26 cellular contexts compared by ENCODE assay signal in the genomic region with DNA sequence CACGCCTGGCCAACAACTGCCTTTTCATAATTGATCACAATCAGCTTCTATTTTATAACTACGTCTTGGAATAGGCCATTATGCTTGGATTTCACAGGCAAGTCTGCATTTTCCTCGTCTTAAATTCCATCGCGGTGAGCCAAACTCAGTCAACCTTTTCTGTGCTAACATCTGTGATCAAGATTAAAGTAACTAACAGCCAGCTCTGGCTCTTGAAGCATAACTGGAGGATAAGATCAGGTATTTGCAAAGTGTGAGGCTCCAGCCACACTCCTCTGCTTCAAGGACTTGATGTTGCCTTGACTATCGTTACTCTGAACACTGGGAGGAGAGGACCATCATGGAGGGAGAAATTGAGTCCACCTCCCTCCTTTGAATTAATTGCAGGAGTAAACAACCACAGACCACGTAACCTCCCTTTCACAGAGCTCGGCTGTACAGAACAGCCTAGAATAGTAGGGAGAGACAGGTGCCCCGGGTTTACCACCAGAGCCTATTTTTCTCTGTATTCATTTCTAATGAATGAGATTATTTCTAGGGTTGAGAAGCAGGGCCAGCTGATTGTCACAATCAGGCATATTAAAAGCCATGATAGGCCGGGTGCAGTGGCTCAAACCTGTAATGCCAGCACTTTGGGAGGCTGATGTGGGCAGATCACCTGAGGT.
DNase-seq lines count a peak whose midpoint lies in the region; ATAC-seq and TF ChIP-seq lines count a peak whose summit lies in the region.
"Had no signal": no experiment of that assay in that cellular context is flagged by ENCODE, and none has a peak within 500 bp of the region (broad histone marks: within the 10 kb centered on the region; RNA-seq: fewer than 3 reads in every experiment).

No MANE protein-coding gene starts in this region.

- WGBS in gastroesophageal sphincter (ENCODE audit: low coverage in 1 of 2), 2 donors, result 80% methylated on average over 6 to 9 of the region's 10 CpGs
- WGBS in transverse colon (ENCODE audit: low coverage in 1 of 2), 2 donors, result 90 to 100% methylated on average over 1 to 10 of the region's 10 CpGs

- H3K4me1 ChIP-seq in OCI-LY1 (ENCODE audit: insufficient read depth, low read length, severe bottlenecking) (peaks cover 9% of the 10 kb centered on the region), gastroesophageal sphincter (peaks cover 0 to 60% (median 11%) of the 10 kb centered on the region in 3 donors), parathyroid adenoma (peaks cover 19% of the 10 kb centered on the region), transverse colon (peaks cover 13 to 24% (median 15%) of the 10 kb centered on the region in 4 donors)
- H3K4me1 ChIP-seq: colonic mucosa had no signal

- TF ChIP-seq EP300 in gastroesophageal sphincter (IDR thresholded peaks at IDR 0.05) (no peak), transverse colon (IDR thresholded peaks at IDR 0.05; ENCODE audit: low read depth) (no peak)

- DNase-seq in transverse colon (no peak), omental fat pad (ENCODE audit: low spot score) (no peak), NCI-H2081 (lab: John Stamatoyannopoulos, UW) (no peak)
- DNase-seq: activated CD4-positive, alpha-beta T cell treated with anti-CD3 and anti-CD28 coated beads, Interleukin-2, amount 10 ng/mL, durations not matched to agents 24 days and 14 days; activated gamma-delta T cell; activated naive CD8-positive, alpha-beta T cell treated with anti-CD3 and anti-CD28 coated beads for 36 hours; activated T-cell treated with anti-CD3 and anti-CD28 coated beads, Interleukin-2, amount 50 U/mL, for 1 hour; colonic mucosa; DMS53; effector CD4-positive, alpha-beta T cell; H9; Kasumi-1; MV-4-11; naive B cell; NCI-H1436 treated with DMSO at 0.1 percent for 48 hours; nucleus accumbens; small intestine; SW 1271; T-helper 9 cell; WERI-Rb-1 had no signal

- H3K4me3 ChIP-seq in OCI-LY1 (ENCODE audit: low read depth, low read length, poor library complexity, severe bottlenecking) (no peak overlapping the region), gastroesophageal sphincter (no peak overlapping the region), parathyroid adenoma (ENCODE audit: low read depth, low read length) (no peak overlapping the region), transverse colon (no peak overlapping the region)
- H3K4me3 ChIP-seq: ascending aorta, colonic mucosa had no signal

- peak overlapping the region; percentile 5 for H3K27ac ChIP-seq in OCI-LY1 (ENCODE audit: low read depth, low read length, poor library complexity, severe bottlenecking)
- H3K27ac ChIP-seq in gastroesophageal sphincter, result peak overlapping the region; percentile 78 to 96 (median 82)
- peak overlapping the region; percentile 89 for H3K27ac ChIP-seq in parathyroid adenoma
- H3K27ac ChIP-seq in transverse colon, result peak overlapping the region; percentile 71 to 85 (median 84)
- H3K27ac ChIP-seq: WERI-Rb-1 had no signal

- no peak overlapping the region for H3K9ac ChIP-seq in OCI-LY1 (ENCODE audit: low read length)
- no peak overlapping the region for H3K9ac ChIP-seq in parathyroid adenoma

- H3F3A ChIP-seq in OCI-LY1 (ENCODE audit: insufficient read depth, low read length), result no peaks in the 10 kb centered on the region

- no peak for ATAC-seq in gastroesophageal sphincter
- ATAC-seq in HG02678 (IDR thresholded peaks at IDR 0.05; ENCODE audit: unreplicated experiment), result no peak
- no peak for ATAC-seq in omental fat pad (ENCODE audit: low FRiP score)

- no peak overlapping the region for H3K4me2 ChIP-seq in OCI-LY1 (ENCODE audit: low read length)
- peak overlapping the region; percentile 37 for H3K4me2 ChIP-seq in parathyroid adenoma (ENCODE audit: low read length)

- intact Hi-C loops in transverse colon (cut with DNase I; ENCODE audit: low total_unique reads), result no loop called here

- no peaks in the 10 kb centered on the region for H3K9me2 ChIP-seq in OCI-LY1 (ENCODE audit: low read depth, low read length)

- H4K20me1 ChIP-seq in OCI-LY1 (ENCODE audit: insufficient read depth, low read length), result no peaks in the 10 kb centered on the region

- peaks cover 6% of the 10 kb centered on the region; the same call in 1 of the 2 replicates for H3K36me3 ChIP-seq in OCI-LY1 (ENCODE audit: insufficient read depth, low read length)
- H3K36me3 ChIP-seq in gastroesophageal sphincter, result no peaks in the 10 kb centered on the region
- H3K36me3 ChIP-seq in parathyroid adenoma (ENCODE audit: control insufficient read depth, insufficient read depth, low read length), result no peaks in the 10 kb centered on the region
- H3K36me3 ChIP-seq in transverse colon, result no peaks in the 10 kb centered on the region
- H3K36me3 ChIP-seq: ascending aorta, colonic mucosa, thoracic aorta, WERI-Rb-1 had no signal

- H3K79me2 ChIP-seq in OCI-LY1 (ENCODE audit: insufficient read depth, low read length) (peaks cover 8% of the 10 kb centered on the region), parathyroid adenoma (no peaks in the 10 kb centered on the region)

- H3K27me3 ChIP-seq in OCI-LY1 (ENCODE audit: insufficient read depth, low read length) (no peaks in the 10 kb centered on the region), gastroesophageal sphincter (no peaks in the 10 kb centered on the region), parathyroid adenoma (ENCODE audit: control insufficient read depth, insufficient read depth, low read length) (no peaks in the 10 kb centered on the region), transverse colon (no peaks in the 10 kb centered on the region)
- H3K27me3 ChIP-seq: ascending aorta, colonic mucosa had no signal

- H3K9me3 ChIP-seq in OCI-LY1 (ENCODE audit: low read length) (no peaks in the 10 kb centered on the region), gastroesophageal sphincter (no peaks in the 10 kb centered on the region), parathyroid adenoma (ENCODE audit: control insufficient read depth, low read length) (no peaks in the 10 kb centered on the region), transverse colon (no peaks in the 10 kb centered on the region)
- H3K9me3 ChIP-seq: ascending aorta, colonic mucosa, thoracic aorta had no signal

- in situ Hi-C loops in transverse colon (cut with MboI; ENCODE audit: low pct_ligation_motif_present in 1 of 4, low pct_unique_long_range_greater_than_20kb in 1 of 4, low sequenced_read_pairs in 3 of 4), result no loop called here

- H2AFZ ChIP-seq in OCI-LY1 (ENCODE audit: low read length) (no peak overlapping the region), parathyroid adenoma (peak overlapping the region; percentile 50)

- no peak for TF ChIP-seq POLR2A in gastroesophageal sphincter (IDR thresholded peaks at IDR 0.05)
- TF ChIP-seq POLR2A in transverse colon (IDR thresholded peaks at IDR 0.05), result no peak

- TF ChIP-seq CTCF in OCI-LY1 (IDR thresholded peaks at IDR 0.05; ENCODE audit: low read length) (no peak), gastroesophageal sphincter (IDR thresholded peaks at IDR 0.05) (no peak), parathyroid adenoma (IDR thresholded peaks at IDR 0.05) (no peak), transverse colon (IDR thresholded peaks at IDR 0.05) (no peak), omental fat pad (IDR thresholded peaks at IDR 0.05) (no peak)

Comparison
In these comparisons a context has a peak if more than half of its experiments do, and no peak if none do; other contexts are left out.
1. H3K27ac ChIP-seq: peak in every context shown above with its lines; median percentile 89 in parathyroid adenoma; 84 in transverse colon; 82 in gastroesophageal sphincter; 5 in OCI-LY1.